ENCODE assay signal across 1 cellular context in genomic region chr3:34547297-34547920, GRCh38.
TF ChIP-seq lines count a peak whose summit lies in the region.

No MANE protein-coding gene starts in this region.

TF ChIP-seq in H1, 55 proteins besides CTCF, POLR2A, EP300 and RAD21:
- TF ChIP-seq HDAC6 (IDR thresholded peaks at IDR 0.05; ENCODE audit: low read depth, low read length) (no peak), CHD7 (IDR thresholded peaks at IDR 0.05; ENCODE audit: insufficient replicate concordance, low read length) (no peak), SAP30 (IDR thresholded peaks at IDR 0.05; ENCODE audit: insufficient read depth, insufficient replicate concordance, low read length) (no peak), YY1 (IDR thresholded peaks at IDR 0.05; ENCODE audit: low read depth, low read length) (no peak), HDAC2 (IDR thresholded peaks at IDR 0.05; ENCODE audit: borderline replicate concordance in 1 of 2, low read depth in 2 of 2, low read length in 2 of 2) (no peak), SP2 (IDR thresholded peaks at IDR 0.05; ENCODE audit: low read length) (no peak), BCL11A (IDR thresholded peaks at IDR 0.05; ENCODE audit: low read depth in 2 of 2, low read length in 2 of 2) (no peak), CBX8 (IDR thresholded peaks at IDR 0.05; ENCODE audit: borderline replicate concordance, low read depth, low read length) (no peak), SP1 (IDR thresholded peaks at IDR 0.05; ENCODE audit: low read depth, low read length) (no peak), CBX5 (IDR thresholded peaks at IDR 0.05; ENCODE audit: low read depth, low read length) (no peak), CTBP2 (IDR thresholded peaks at IDR 0.05; ENCODE audit: borderline replicate concordance, insufficient read depth, insufficient read length, low read length) (no peak), JUN (IDR thresholded peaks at IDR 0.05; ENCODE audit: low read depth, low read length) (no peak), SP4 (IDR thresholded peaks at IDR 0.05; ENCODE audit: low read length) (no peak), TAF7 (optimal IDR thresholded peaks at IDR 0.05; ENCODE audit: borderline replicate concordance, low read depth, low read length) (no peak), EGR1 (IDR thresholded peaks at IDR 0.05; ENCODE audit: borderline replicate concordance, low read depth, low read length) (no peak), USF2 (IDR thresholded peaks at IDR 0.05; ENCODE audit: low read length) (no peak), RXRA (IDR thresholded peaks at IDR 0.05; ENCODE audit: insufficient read depth, low read depth, low read length) (no peak), FOSL1 (IDR thresholded peaks at IDR 0.05; ENCODE audit: insufficient read depth, low read depth, low read length) (no peak), ATF3 (IDR thresholded peaks at IDR 0.05; ENCODE audit: insufficient read depth, low read depth, low read length) (no peak), CHD1 (IDR thresholded peaks at IDR 0.05; ENCODE audit: low read depth, low read length) (no peak)
